ENCODE assay signal across 19 cellular contexts in genomic region chr10:27959093-27959715, GRCh38. TPM values are rescaled to one million over a fixed set of nuclear protein-coding genes. Genes with fewer than 3 reads are reported as not detected.
DNase-seq lines count a peak whose midpoint lies in the region; ATAC-seq and TF ChIP-seq lines count a peak whose summit lies in the region.
"Had no signal": no experiment of that assay in that cellular context is flagged by ENCODE, and none has a peak within 500 bp of the region (broad histone marks: within the 10 kb centered on the region; RNA-seq: fewer than 3 reads in every experiment).

No MANE protein-coding gene starts in this region.

- no peak overlapping the region for H3K4ac ChIP-seq in mesenchymal stem cell (ENCODE audit: low read depth in 1 of 2, low read length in 2 of 2)

- H3K4me1 Mint-ChIP-seq in CD4-positive, alpha-beta T cell (ENCODE audit: low read depth): peaks cover 14% of the 10 kb centered on the region
- H3K4me1 Mint-ChIP-seq in T-helper 2 cell treated with Interferon-gamma antibody and Interleukin-4, amounts not matched to agents 5 μg/mL and 100 μg/mL, for 36 hours (ENCODE audit: low read depth): peaks cover 4% of the 10 kb centered on the region
- H3K4me1 Mint-ChIP-seq: WTC11 had no signal

- H2AFZ ChIP-seq in mesenchymal stem cell (ENCODE audit: low read depth, low read length): no peak overlapping the region
- H2AFZ ChIP-seq: GM23248 had no signal

- H3K36me3 Mint-ChIP-seq in CD4-positive, alpha-beta T cell (ENCODE audit: low read depth): no peaks in the 10 kb centered on the region
- H3K36me3 Mint-ChIP-seq in T-helper 2 cell treated with Interferon-gamma antibody and Interleukin-4, amounts not matched to agents 5 μg/mL and 100 μg/mL, for 36 hours (ENCODE audit: low read depth): no peaks in the 10 kb centered on the region
- H3K36me3 Mint-ChIP-seq: WTC11 had no signal

- no peak overlapping the region for H3K18ac ChIP-seq in mesenchymal stem cell (ENCODE audit: low read depth in 1 of 2, low read length in 2 of 2)

- H3K14ac ChIP-seq in mesenchymal stem cell (ENCODE audit: low read length in 2 of 2): no peak overlapping the region

- H3K4me2 ChIP-seq in mesenchymal stem cell (ENCODE audit: low read length, poor library complexity, severe bottlenecking): no peak overlapping the region

- no peak overlapping the region for H3K27ac Mint-ChIP-seq in CD4-positive, alpha-beta T cell
- peak overlapping the region; percentile 15 for H3K27ac Mint-ChIP-seq in T-helper 2 cell treated with Interferon-gamma antibody and Interleukin-4, amounts not matched to agents 5 μg/mL and 100 μg/mL, for 36 hours
- H3K27ac Mint-ChIP-seq: WTC11 had no signal

- H2AK5ac ChIP-seq in mesenchymal stem cell (ENCODE audit: low read length, severe bottlenecking): no peak overlapping the region

- H4K91ac ChIP-seq in mesenchymal stem cell (ENCODE audit: low read length): peak overlapping the region; percentile 34

- peaks cover 0 to 3% of the 10 kb centered on the region in 2 experiments for H3K36me3 ChIP-seq in mesenchymal stem cell (ENCODE audit: control insufficient read depth in 1 of 2, insufficient read depth in 2 of 2, low read depth in 1 of 2, low read length in 2 of 2)

- intact Hi-C loops in CD4-positive, alpha-beta T cell (cut with DNase I, micrococcal nuclease): no loop called here

- CTCF ChIA-PET in CD4-positive, alpha-beta T cell (lab: Charles Lee): no interaction called here
- CTCF ChIA-PET in RWPE1 (lab: Yijun Ruan, JAX): no interaction called here

- H3K27ac ChIP-seq in CD4-positive, alpha-beta T cell (ENCODE audit: low read depth, low read length): no peak overlapping the region
- no peak overlapping the region for H3K27ac ChIP-seq in mesenchymal stem cell (ENCODE audit: low read length, poor library complexity, severe bottlenecking)
- no peak overlapping the region for H3K27ac ChIP-seq in RWPE1
- H3K27ac ChIP-seq: GM23248 had no signal

- H3K27me3 ChIP-seq in CD4-positive, alpha-beta T cell (ENCODE audit: control insufficient read depth, insufficient read depth, low read length): no peaks in the 10 kb centered on the region
- H3K27me3 ChIP-seq in mesenchymal stem cell (ENCODE audit: control insufficient read depth in 1 of 2, insufficient read depth in 1 of 2, low read length in 2 of 2): no peaks in the 10 kb centered on the region

- no peak for TF ChIP-seq CTCF in CD4-positive, alpha-beta T cell (IDR thresholded peaks at IDR 0.05)
- TF ChIP-seq CTCF in RWPE1 (conservative IDR thresholded peaks at IDR 0.05; ENCODE audit: low read depth): no peak

- 92% methylated on average over 4 of the region's 6 CpGs for WGBS in mesenchymal stem cell

- no peaks in the 10 kb centered on the region for H3K79me1 ChIP-seq in mesenchymal stem cell (replicated peaks; ENCODE audit: low read length, poor library complexity, severe bottlenecking)

- DNase-seq in CD4-positive, alpha-beta T cell: no peak
- peak; percentile 57 for DNase-seq in HS-27A (ENCODE audit: low read depth)
- no peak for DNase-seq in T-helper 2 cell treated with Interferon-gamma antibody and Interleukin-4, amounts not matched to agents 5 μg/mL and 100 μg/mL, for 36 hours (ENCODE audit: low spot score)
- no peak for DNase-seq in mesenchymal stem cell
- DNase-seq in middle frontal gyrus (ENCODE audit: extremely low spot score, low spot score): no peak
- no peak for DNase-seq in RWPE1 (ENCODE audit: low spot score)
- DNase-seq: activated effector memory CD4-positive, alpha-beta T cell treated with Interleukin-2 at 50 U/mL for 16 hours; AML-193; aorta; GM23248; head of caudate nucleus; NCI-H1048; NCI-H2081 treated with DMSO at 0.1 percent for 48 hours; NCI-H524 treated with DMSO at 0.1 percent for 48 hours; posterior cingulate gyrus; stimulated activated CD4-positive, alpha-beta T cell treated with anti-CD3 and anti-CD28 coated beads, Interleukin-4, amount 100 ng/mL, for 1 hour had no signal

- POLR2A ChIA-PET in CD4-positive, alpha-beta T cell (lab: Charles Lee): no interaction called here
- POLR2A ChIA-PET in RWPE1 (lab: Yijun Ruan, JAX; ENCODE audit: low non-redundant PET): no interaction called here

- no peak overlapping the region for H2BK5ac ChIP-seq in mesenchymal stem cell (ENCODE audit: low read depth, low read length, poor library complexity, severe bottlenecking)

- H3K9me3 Mint-ChIP-seq in CD4-positive, alpha-beta T cell: no peaks in the 10 kb centered on the region
- H3K9me3 Mint-ChIP-seq in T-helper 2 cell treated with Interferon-gamma antibody and Interleukin-4, amounts not matched to agents 5 μg/mL and 100 μg/mL, for 36 hours: no peaks in the 10 kb centered on the region
- H3K9me3 Mint-ChIP-seq: WTC11 had no signal

- H2BK15ac ChIP-seq in mesenchymal stem cell (ENCODE audit: low read depth, poor library complexity, severe bottlenecking): no peak overlapping the region

- no peaks in the 10 kb centered on the region for H3K9me3 ChIP-seq in CD4-positive, alpha-beta T cell (ENCODE audit: control insufficient read depth, low read length)
- H3K9me3 ChIP-seq in mesenchymal stem cell (ENCODE audit: control insufficient read depth, low read length): no peaks in the 10 kb centered on the region

- no peak overlapping the region for H3K23ac ChIP-seq in mesenchymal stem cell (ENCODE audit: low read length in 2 of 2)

- H3K27me3 Mint-ChIP-seq in CD4-positive, alpha-beta T cell: no peaks in the 10 kb centered on the region
- H3K27me3 Mint-ChIP-seq in T-helper 2 cell treated with Interferon-gamma antibody and Interleukin-4, amounts not matched to agents 5 μg/mL and 100 μg/mL, for 36 hours (ENCODE audit: low read depth): no peaks in the 10 kb centered on the region

- ATAC-seq in CD4-positive, alpha-beta T cell (ENCODE audit: poor library complexity): no peak
- ATAC-seq in GM21390 (IDR thresholded peaks at IDR 0.05; ENCODE audit: unreplicated experiment): no peak
- no peak for ATAC-seq in HG02840 (IDR thresholded peaks at IDR 0.05; ENCODE audit: low FRiP score, unreplicated experiment)
- ATAC-seq: WTC11 had no signal

- H3K4me1 ChIP-seq in mesenchymal stem cell (ENCODE audit: control insufficient read depth, insufficient read depth, low read depth, low read length): peaks cover 2% of the 10 kb centered on the region

- H3K4me3 Mint-ChIP-seq in CD4-positive, alpha-beta T cell: peak overlapping the region; percentile 25
- no peak overlapping the region for H3K4me3 Mint-ChIP-seq in T-helper 2 cell treated with Interferon-gamma antibody and Interleukin-4, amounts not matched to agents 5 μg/mL and 100 μg/mL, for 36 hours
- H3K4me3 Mint-ChIP-seq: WTC11 had no signal

- H4K8ac ChIP-seq in mesenchymal stem cell (ENCODE audit: low read length): no peak overlapping the region

- H2BK12ac ChIP-seq in mesenchymal stem cell (ENCODE audit: low read length in 2 of 2): no peak overlapping the region

- no peak overlapping the region for H3K9ac ChIP-seq in mesenchymal stem cell (ENCODE audit: low read length)
- H3K9ac ChIP-seq: GM23248 had no signal

- no peak overlapping the region for H3K4me3 ChIP-seq in mesenchymal stem cell (ENCODE audit: insufficient read depth in 1 of 2, low read depth in 1 of 2, low read length in 2 of 2)
- H3K4me3 ChIP-seq: GM23248 had no signal

- H2BK120ac ChIP-seq in mesenchymal stem cell (ENCODE audit: low read depth, low read length): no peak overlapping the region

RNA-seq across cellular contexts. Expression of gene ODAD2, which starts 39.7 kb away (rescaled TPM):
- not detected for total RNA-seq in CD4-positive, alpha-beta T cell
- polyA plus RNA-seq in mesenchymal stem cell (2013, experiment 1 of 2): 0.33 TPM
- polyA plus RNA-seq in mesenchymal stem cell (2013, experiment 2 of 2): 0.42 TPM
